ENCODE assay signal across 18 cellular contexts in the genomic region with DNA sequence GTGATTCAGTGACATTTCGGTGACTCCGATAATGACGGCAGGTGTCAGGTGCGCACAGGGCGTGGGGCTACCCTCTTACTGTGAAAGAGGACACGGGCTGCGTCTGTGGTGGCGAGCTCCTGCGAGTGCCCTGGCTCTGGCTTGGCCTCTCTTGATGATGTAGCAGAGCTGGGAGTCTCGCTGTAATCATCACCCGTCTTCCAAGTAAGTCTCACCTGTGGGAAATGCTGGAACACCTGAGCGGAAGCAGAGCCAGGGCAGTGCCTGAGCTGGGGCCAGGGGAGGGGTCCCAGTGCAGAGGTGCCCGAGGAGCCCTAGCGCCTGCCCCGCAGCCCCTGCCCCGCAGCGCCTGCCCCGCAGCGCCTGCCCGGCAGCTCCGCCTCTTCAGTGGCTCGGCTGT. TPM values are rescaled to one million over a fixed set of nuclear protein-coding genes. Genes with fewer than 3 reads are reported as not detected.
DNase-seq lines count a peak whose midpoint lies in the region; ATAC-seq, FAIRE-seq and TF ChIP-seq lines count a peak whose summit lies in the region.
"Had no signal": no experiment of that assay in that cellular context is flagged by ENCODE, and none has a peak within 500 bp of the region (broad histone marks: within the 10 kb centered on the region; RNA-seq: fewer than 3 reads in every experiment).

No MANE protein-coding gene starts in this region.

- H2BK12ac ChIP-seq in neuronal stem cell (ENCODE audit: low read length): no peak overlapping the region

- H3K4me2 ChIP-seq in astrocyte (ENCODE audit: low read length) (no peak overlapping the region), neuronal stem cell (ENCODE audit: insufficient read depth, low read length, poor library complexity, severe bottlenecking) (no peak overlapping the region)

- peaks cover 36% of the 10 kb centered on the region for H3K79me1 ChIP-seq in neuronal stem cell (ENCODE audit: low read depth, low read length)

- no peaks in the 10 kb centered on the region for H3K27me3 Mint-ChIP-seq in astrocyte (ENCODE audit: low read depth, unreplicated experiment)

- no peak overlapping the region for H4K91ac ChIP-seq in neuronal stem cell (ENCODE audit: low read depth, low read length, poor library complexity)

- H3K4ac ChIP-seq in neuronal stem cell (ENCODE audit: low read length): no peak overlapping the region

- no peak overlapping the region for H3K14ac ChIP-seq in neuronal stem cell (ENCODE audit: low read length)

- intact Hi-C loops in left ventricle myocardium inferior (cut with micrococcal nuclease) (no loop called here), vagina (cut with DNase I) (loop anchor here (5.0 kb wide), 1 partner anchor 1844 kb away; no protein-coding TSS in a partner anchor), kidney (cut with DNase I) (no loop called here)

- no peak for TF ChIP-seq POLR2A in vagina (IDR thresholded peaks at IDR 0.05)

- H3K27ac ChIP-seq in left ventricle myocardium inferior (replicated peaks) (peak overlapping the region; percentile 70), right atrium auricular region (peak overlapping the region in 1 of 2 donors; percentile 92), astrocyte (ENCODE audit: low read depth, low read length) (no peak overlapping the region), neuronal stem cell (replicated peaks; ENCODE audit: low read length) (no peak overlapping the region), vagina (peak overlapping the region; percentile 46), kidney (ENCODE audit: low read depth in 2 of 2, low read length in 2 of 2) (no peak overlapping the region)
- H3K27ac ChIP-seq: C4-2B, SK-N-MC had no signal

- H3K18ac ChIP-seq in neuronal stem cell (ENCODE audit: low read length): no peak overlapping the region

- no peak overlapping the region for H2BK120ac ChIP-seq in neuronal stem cell (ENCODE audit: low read depth, low read length)

- no peak overlapping the region for H2BK15ac ChIP-seq in neuronal stem cell (ENCODE audit: low read length)

- peaks cover 16% of the 10 kb centered on the region for H3K36me3 Mint-ChIP-seq in astrocyte (ENCODE audit: low read depth, unreplicated experiment)

- H3K27me3 ChIP-seq in left ventricle myocardium inferior (ENCODE audit: low read depth) (no peaks in the 10 kb centered on the region), right atrium auricular region (no peaks in the 10 kb centered on the region), astrocyte (ENCODE audit: insufficient read depth, low read length) (no peaks in the 10 kb centered on the region), neuronal stem cell (ENCODE audit: control insufficient read depth in 3 of 3, insufficient read depth in 3 of 3, low read depth in 1 of 3, low read length in 3 of 3) (no peaks in the 10 kb centered on the region), vagina (no peaks in the 10 kb centered on the region)

- no peak for ATAC-seq in HG03378 (IDR thresholded peaks at IDR 0.05; ENCODE audit: unreplicated experiment)
- ATAC-seq: HCT116, PC-3 had no signal

- H3K79me2 ChIP-seq in astrocyte (ENCODE audit: insufficient read depth, low read length): peaks cover 85% of the 10 kb centered on the region

- H2AFZ ChIP-seq in astrocyte (ENCODE audit: low read depth, low read length) (no peak overlapping the region), neuronal stem cell (ENCODE audit: low read length) (no peak overlapping the region)

- H3K9me3 ChIP-seq in left ventricle myocardium inferior (replicated peaks) (no peaks in the 10 kb centered on the region), right atrium auricular region (no peaks in the 10 kb centered on the region), astrocyte (ENCODE audit: insufficient read depth, low read depth, low read length) (no peaks in the 10 kb centered on the region), neuronal stem cell (replicated peaks in 1 of 2; ENCODE audit: control insufficient read depth in 2 of 2, insufficient read depth in 1 of 2, low read depth in 1 of 2, low read length in 2 of 2) (no peaks in the 10 kb centered on the region), vagina (no peaks in the 10 kb centered on the region), kidney (ENCODE audit: control insufficient read depth in 1 of 2, low read length in 2 of 2) (no peaks in the 10 kb centered on the region)

- H2BK5ac ChIP-seq in neuronal stem cell (ENCODE audit: low read length): no peak overlapping the region

- peak overlapping the region; percentile 69 for H3K4me3 Mint-ChIP-seq in astrocyte (ENCODE audit: unreplicated experiment)

- no peak for DNase-seq in left ventricle myocardium inferior
- no peak for DNase-seq in right atrium auricular region (ENCODE audit: low spot score)
- no peak for DNase-seq in astrocyte (ENCODE audit: low read depth)
- no peak for DNase-seq in neuronal stem cell (ENCODE audit: low spot score)
- DNase-seq in vagina (ENCODE audit: extremely low spot score in 2 of 2): no peak
- DNase-seq in kidney: no peak
- DNase-seq in NCI-H345 treated with DMSO at 0.1 percent for 48 hours (lab: John Stamatoyannopoulos, UW; ENCODE audit: unreplicated experiment): no peak
- DNase-seq: KBM-7, NCI-H1092 treated with DMSO at 0.1 percent for 48 hours, NCI-H1694, NCI-H345, PC-3 had no signal

- H3K36me3 ChIP-seq in left ventricle myocardium inferior: no peaks in the 10 kb centered on the region
- H3K36me3 ChIP-seq in right atrium auricular region: no peaks in the 10 kb centered on the region
- no peaks in the 10 kb centered on the region for H3K36me3 ChIP-seq in astrocyte (ENCODE audit: insufficient read depth, low read length)
- peaks cover 6 to 40% of the 10 kb centered on the region in 2 donors for H3K36me3 ChIP-seq in neuronal stem cell (replicated peaks in 1 of 2; ENCODE audit: control insufficient read depth in 2 of 2, insufficient read depth in 2 of 2, low read length in 2 of 2)
- peaks cover 0 to 12% of the 10 kb centered on the region in 2 donors for H3K36me3 ChIP-seq in vagina
- no peaks in the 10 kb centered on the region for H3K36me3 ChIP-seq in kidney (ENCODE audit: control insufficient read depth in 1 of 2, insufficient read depth in 2 of 2, low read length in 2 of 2)

- no peak overlapping the region for H3K23ac ChIP-seq in neuronal stem cell (ENCODE audit: low read depth, low read length, poor library complexity)

- H3K4me1 Mint-ChIP-seq in astrocyte (ENCODE audit: low read depth, unreplicated experiment): peaks cover 8% of the 10 kb centered on the region

- TF ChIP-seq CTCF in left ventricle myocardium inferior (IDR thresholded peaks at IDR 0.05; ENCODE audit: borderline replicate concordance): no peak
- no peak for TF ChIP-seq CTCF in right atrium auricular region (IDR thresholded peaks at IDR 0.05)
- TF ChIP-seq CTCF in astrocyte (IDR thresholded peaks at IDR 0.05; ENCODE audit: insufficient read depth, low read depth, low read length): no peak
- TF ChIP-seq CTCF in vagina (IDR thresholded peaks at IDR 0.05): no peak
- no peak for TF ChIP-seq CTCF in kidney (IDR thresholded peaks at IDR 0.05; ENCODE audit: borderline replicate concordance, extremely low read depth, insufficient read depth)

- no peak overlapping the region for H3K4me3 ChIP-seq in left ventricle myocardium inferior
- no peak overlapping the region for H3K4me3 ChIP-seq in right atrium auricular region
- no peak overlapping the region for H3K4me3 ChIP-seq in astrocyte (ENCODE audit: insufficient read depth, low read depth, low read length)
- no peak overlapping the region for H3K4me3 ChIP-seq in neuronal stem cell (ENCODE audit: low read length in 2 of 2)
- H3K4me3 ChIP-seq in vagina: no peak overlapping the region
- H3K4me3 ChIP-seq in kidney (ENCODE audit: low read length in 2 of 2): no peak overlapping the region
- H3K4me3 ChIP-seq: SK-N-MC had no signal

- FAIRE-seq in astrocyte (lab: Jason Lieb, UNC): no peak
- FAIRE-seq in kidney (lab: Jason Lieb, UNC): no peak

- no peak overlapping the region for H3K27ac Mint-ChIP-seq in astrocyte (ENCODE audit: unreplicated experiment)

- no peak overlapping the region for H3K9ac ChIP-seq in astrocyte (ENCODE audit: low read length)
- H3K9ac ChIP-seq in neuronal stem cell (ENCODE audit: low read depth, low read length, poor library complexity): peak overlapping the region; percentile 56
- H3K9ac ChIP-seq in kidney (ENCODE audit: low read length in 2 of 2): no peak overlapping the region

- H2AK5ac ChIP-seq in neuronal stem cell (ENCODE audit: low read depth, low read length): no peak overlapping the region

- peaks cover 89% of the 10 kb centered on the region for H4K20me1 ChIP-seq in astrocyte (ENCODE audit: insufficient read depth, low read length)

- H3K4me1 ChIP-seq in left ventricle myocardium inferior (peaks cover 95% of the 10 kb centered on the region), right atrium auricular region (peaks cover 0 to 77% of the 10 kb centered on the region in 2 donors), astrocyte (ENCODE audit: insufficient read depth, low read length) (peaks cover 9% of the 10 kb centered on the region), neuronal stem cell (ENCODE audit: control insufficient read depth in 2 of 2, insufficient read depth in 1 of 2, low read depth in 1 of 2, low read length in 2 of 2) (peaks cover 4 to 5% of the 10 kb centered on the region in 2 donors), vagina (peaks cover 81% of the 10 kb centered on the region), kidney (ENCODE audit: control insufficient read depth in 1 of 2, insufficient read depth in 1 of 2, low read depth in 1 of 2, low read length in 2 of 2) (peaks cover 12 to 27% of the 10 kb centered on the region in 2 donors)

- WGBS in neuronal stem cell (ENCODE audit: extremely low coverage in 2 of 2, insufficient read length in 2 of 2, insufficient replicate concordance in 1 of 2), 2 donors: no CpG with 5 or more reads among the region's 22 CpGs

- H3K9me3 Mint-ChIP-seq in astrocyte (ENCODE audit: unreplicated experiment): no peaks in the 10 kb centered on the region

- no peak overlapping the region for H4K8ac ChIP-seq in neuronal stem cell (ENCODE audit: low read depth, low read length)

RNA-seq across cellular contexts. Expression of gene OSBPL2, which starts 4.8 kb away (rescaled TPM):
- 55.3 TPM for total RNA-seq in left ventricle myocardium inferior
- total RNA-seq in right atrium auricular region: 10 to 100 TPM; 27.2 to 29.6 TPM
- total RNA-seq in astrocyte: 55.8 and 60.3 TPM in 2 replicates
- polyA plus RNA-seq in neuronal stem cell (2013, experiment 1 of 2): 23.2 TPM
- 23.6 TPM for polyA plus RNA-seq in neuronal stem cell (2013, experiment 2 of 2)
- total RNA-seq in vagina: 51.3 TPM
- 57.1 TPM for total RNA-seq in kidney
- polyA plus RNA-seq in kidney (ENCODE audit: insufficient read depth, low read depth, low replicate concordance): 20.4 TPM

RNA-seq across cellular contexts. Expression of gene HRH3, which starts 23.0 kb away (rescaled TPM):
- total RNA-seq in left ventricle myocardium inferior: not detected
- not detected for total RNA-seq in right atrium auricular region
- 0.07 TPM in 1 of 2 replicates, not detected in the other for total RNA-seq in astrocyte
- 1.4 TPM for polyA plus RNA-seq in neuronal stem cell (2013, experiment 1 of 2)
- polyA plus RNA-seq in neuronal stem cell (2013, experiment 2 of 2): 1.4 TPM
- total RNA-seq in vagina: not detected
- total RNA-seq in kidney: not detected
- not detected for polyA plus RNA-seq in kidney (ENCODE audit: insufficient read depth, low read depth, low replicate concordance)
- total RNA-seq: A172, M059J, PC-3 had no signal

RNA-seq across cellular contexts. Expression of gene ADRM1, which starts 59.7 kb away (rescaled TPM):
- total RNA-seq in left ventricle myocardium inferior: 70.5 TPM
- total RNA-seq in right atrium auricular region: 100 to 1,000 TPM in 1 of 2 donors, 10 to 100 TPM in 1; 95.9 to 128 TPM
- total RNA-seq in astrocyte: 123 and 125 TPM in 2 replicates
- 69.1 TPM for polyA plus RNA-seq in neuronal stem cell (2013, experiment 1 of 2)
- polyA plus RNA-seq in neuronal stem cell (2013, experiment 2 of 2): 69.0 TPM
- total RNA-seq in vagina: 110 TPM
- total RNA-seq in kidney: 64.4 TPM
- polyA plus RNA-seq in kidney (ENCODE audit: insufficient read depth, low read depth, low replicate concordance): 79.4 TPM

Comparison
In these comparisons a context has a peak if more than half of its experiments do, and no peak if none do; other contexts are left out.
1. H3K27ac ChIP-seq: peak in left ventricle myocardium inferior (single experiment) and vagina (single experiment); none in astrocyte (single experiment), neuronal stem cell (single experiment) and kidney (0 of 2).